In the genomic region with DNA sequence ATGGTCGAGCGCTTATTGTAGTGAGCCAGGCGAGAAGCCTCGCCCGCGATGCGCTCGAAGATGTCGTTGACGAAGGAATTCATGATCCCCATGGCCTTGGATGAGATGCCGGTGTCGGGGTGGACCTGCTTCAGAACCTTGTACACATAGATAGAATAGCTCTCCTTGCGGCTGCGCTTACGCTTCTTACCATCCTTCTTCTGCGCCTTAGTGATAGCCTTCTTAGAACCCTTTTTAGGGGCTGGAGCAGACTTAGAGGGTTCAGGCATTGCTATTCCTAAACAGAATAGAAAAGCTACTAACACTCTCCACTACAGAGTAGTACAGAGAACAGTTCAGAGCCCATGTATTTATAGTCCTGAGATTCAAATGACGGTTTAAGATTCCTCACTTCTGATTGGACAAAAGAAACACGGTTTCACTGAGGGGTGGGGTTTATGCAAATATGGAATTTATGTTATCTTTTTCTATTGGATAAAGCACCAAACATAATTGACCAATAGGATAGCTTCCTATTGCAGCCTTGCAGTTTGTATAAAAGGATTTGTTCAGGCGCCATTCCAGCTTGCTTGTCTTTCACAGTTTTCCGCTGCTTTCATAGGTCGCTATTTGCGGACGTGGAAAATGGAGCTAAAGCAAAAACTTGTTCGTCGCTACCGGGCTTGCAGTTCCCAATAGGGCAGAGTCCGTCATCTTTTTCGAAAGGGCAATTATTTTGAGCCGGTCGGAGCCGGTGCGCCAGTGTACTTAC, we compare ENCODE assay signal across 8 cellular contexts. TPM values are rescaled to one million over a fixed set of nuclear protein-coding genes. Genes with fewer than 3 reads are reported as not detected.
A peak's percentile ranks its signal among the peaks of the same experiment; 100 is the strongest.
DNase-seq lines count a peak whose midpoint lies in the region; ATAC-seq, FAIRE-seq and TF ChIP-seq lines count a peak whose summit lies in the region.

No MANE protein-coding gene starts in this region.

- dilution Hi-C loops in keratinocyte (cut with MboI; ENCODE audit: extremely low pct_ligation_motif_present, low sequenced_read_pairs): no loop called here

- H3K4me1 ChIP-seq in keratinocyte (ENCODE audit: control insufficient read depth, extremely low read depth, insufficient read depth, low read length): peaks cover 34% of the 10 kb centered on the region

- H4K20me1 ChIP-seq in keratinocyte (ENCODE audit: control insufficient read depth, extremely low read depth, insufficient read depth, low read length): no peaks in the 10 kb centered on the region

- TF ChIP-seq CTCF in cardiac fibroblast (IDR thresholded peaks at IDR 0.05; ENCODE audit: low read depth, low read length): no peak
- no peak for TF ChIP-seq CTCF in keratinocyte (optimal IDR thresholded peaks at IDR 0.05 in 1 of 3, IDR thresholded peaks at IDR 0.05 in 1 of 3, conservative IDR thresholded peaks at IDR 0.05 in 1 of 3; ENCODE audit: extremely low read depth in 1 of 3, insufficient read depth in 2 of 3, low read length in 3 of 3)

- peak overlapping the region; percentile 72 for H3K9ac ChIP-seq in keratinocyte (ENCODE audit: control insufficient read depth, extremely low read depth, insufficient read depth, low read length)

- H3K79me2 ChIP-seq in keratinocyte (ENCODE audit: control insufficient read depth, insufficient read depth, low read length): no peaks in the 10 kb centered on the region

- peak overlapping the region; percentile 59 for H2AFZ ChIP-seq in keratinocyte (ENCODE audit: control insufficient read depth, low read length)

- FAIRE-seq in TTC549 (lab: Jason Lieb, UNC) (peak; percentile 98), keratinocyte (lab: Jason Lieb, UNC) (peak; percentile 69)

- H3K9me1 ChIP-seq in keratinocyte (ENCODE audit: control insufficient read depth, extremely low read depth, insufficient read depth, low read length): no peaks in the 10 kb centered on the region

- peak; percentile 97 for DNase-seq in EL
- peak; percentile 99 for DNase-seq in cardiac fibroblast (ENCODE audit: low read depth in 2 of 2)
- DNase-seq in keratinocyte (ENCODE audit: low read depth, low spot score): no peak
- DNase-seq in stimulated activated CD4-positive, alpha-beta T cell treated with anti-CD3 and anti-CD28 coated beads, Interleukin-15, amount 100 ng/mL, for 24 hours: peak; percentile 75
- DNase-seq in iPS-NIHi11 (ENCODE audit: low spot score): no peak

- H3K4me3 ChIP-seq in cardiac fibroblast (replicated peaks in 1 of 2; ENCODE audit: low read depth in 2 of 2, low read length in 2 of 2) (peak overlapping the region; percentile 38 to 63), keratinocyte (ENCODE audit: control insufficient read depth in 2 of 3, extremely low read depth in 1 of 3, insufficient read depth in 2 of 3, low read depth in 1 of 3, low read length in 3 of 3) (peak overlapping the region; percentile 40 to 66 (median 62))

- H3K27ac ChIP-seq in KOPT-K1 (ENCODE audit: low read depth, low read length, poor library complexity, severe bottlenecking) (peak overlapping the region; percentile 99), keratinocyte (ENCODE audit: control insufficient read depth, insufficient read depth, low read length) (peak overlapping the region; percentile 82)

- peak overlapping the region; percentile 95 for H3K4me2 ChIP-seq in keratinocyte (ENCODE audit: control insufficient read depth, extremely low read depth, insufficient read depth, low read depth, low read length)

- ATAC-seq in GM21717 (IDR thresholded peaks at IDR 0.05; ENCODE audit: unreplicated experiment): peak; percentile 69

- H3K36me3 ChIP-seq in KOPT-K1 (ENCODE audit: insufficient read depth, low read length): no peaks in the 10 kb centered on the region
- H3K36me3 ChIP-seq in keratinocyte (ENCODE audit: control insufficient read depth in 2 of 2, extremely low read depth in 1 of 2, insufficient read depth in 2 of 2, low read length in 2 of 2): no peaks in the 10 kb centered on the region

- no peaks in the 10 kb centered on the region for H3K27me3 ChIP-seq in keratinocyte (ENCODE audit: control insufficient read depth, extremely low read depth, insufficient read depth, low read length)

- H3K9me3 ChIP-seq in KOPT-K1 (ENCODE audit: insufficient read depth, low read length, poor library complexity, severe bottlenecking) (no peaks in the 10 kb centered on the region), keratinocyte (ENCODE audit: control insufficient read depth, low read depth, low read length) (no peaks in the 10 kb centered on the region)

RNA-seq across cellular contexts. Expression of a gene that starts 43.7 kb away (rescaled TPM):
- polyA plus RNA-seq in keratinocyte: 13.8 to 18.6 TPM (median 18.4 TPM) in 3 replicates
- polyA plus RNA-seq in keratinocyte (2011; ENCODE audit: low read depth): 1.8 TPM
- polyA plus RNA-seq in keratinocyte (2011; cell fraction: cytosol; rRNA removed): 4.8 and 5.8 TPM in 2 replicates
- polyA plus RNA-seq in keratinocyte (2011; cell fraction: nucleus; rRNA removed): 22.5 and 22.9 TPM in 2 replicates
- 3.0 and 11.8 TPM in 2 replicates for polyA plus RNA-seq in keratinocyte (2012; ENCODE audit: low replicate concordance)
- polyA minus RNA-seq in keratinocyte: 16.8 to 21.1 TPM (median 19.5 TPM) in 3 replicates
- polyA minus RNA-seq in keratinocyte (2011; cell fraction: cytosol; rRNA and poly(A)+ RNA removed): 13.0 TPM
- polyA minus RNA-seq in keratinocyte (2011; cell fraction: nucleus; rRNA and poly(A)+ RNA removed): 19.5 and 31.3 TPM in 2 replicates

Comparison
In these comparisons a context has a peak if more than half of its experiments do, and no peak if none do; other contexts are left out.
1. DNase-seq: peak in EL (single experiment), cardiac fibroblast (2 of 2) and stimulated activated CD4-positive, alpha-beta T cell treated with anti-CD3 and anti-CD28 coated beads, Interleukin-15, amount 100 ng/mL, for 24 hours (single experiment); none in keratinocyte (single experiment) and iPS-NIHi11 (single experiment).